Comparison of ENCODE assay signal across 17 cellular contexts in the genomic region with DNA sequence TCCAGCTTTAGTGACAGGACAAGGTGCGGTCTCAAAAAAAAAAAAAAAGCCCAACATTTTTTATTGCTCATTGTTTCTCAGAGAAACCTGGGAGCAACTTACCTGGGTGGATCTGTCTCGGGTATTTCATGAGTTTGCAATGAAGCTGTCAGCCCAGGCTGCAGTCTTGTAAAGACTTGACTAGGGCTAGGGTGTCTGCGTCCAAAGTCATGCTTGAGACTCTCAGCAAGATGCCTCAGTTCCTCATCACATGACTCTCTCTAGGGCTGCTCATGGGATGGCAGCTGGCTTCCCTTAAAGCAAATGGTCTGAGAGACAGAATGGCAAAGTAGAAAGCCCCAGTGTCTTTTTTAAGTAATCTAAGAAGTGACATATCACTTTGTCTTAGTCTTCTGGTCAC. TPM values are rescaled to one million over a fixed set of nuclear protein-coding genes. Genes with fewer than 3 reads are reported as not detected.
A peak's percentile ranks its signal among the peaks of the same experiment; 100 is the strongest.
DNase-seq lines count a peak whose midpoint lies in the region; ATAC-seq, FAIRE-seq and TF ChIP-seq lines count a peak whose summit lies in the region.
"Had no signal": no experiment of that assay in that cellular context is flagged by ENCODE, and none has a peak within 500 bp of the region (broad histone marks: within the 10 kb centered on the region; RNA-seq: fewer than 3 reads in every experiment).

No MANE protein-coding gene starts in this region.

- peaks cover 17 to 29% of the 10 kb centered on the region in 2 donors for H3K4me1 Mint-ChIP-seq in stimulated activated naive B cell treated with anti-CD40 and anti-IgM and Interleukin-4, amounts not matched to agents 10 μg/mL and 1 μg/mL and 100 μg/mL, for 72 hours

- H3K27me3 ChIP-seq in GM12878 (replicated peaks in 1 of 2; ENCODE audit: control insufficient read depth in 2 of 2, insufficient read depth in 2 of 2, low read length in 1 of 2) (no peaks in the 10 kb centered on the region), foreskin keratinocyte (no peaks in the 10 kb centered on the region)
- no peaks in the 10 kb centered on the region for H3K27me3 ChIP-seq in effector memory CD4-positive, alpha-beta T cell (replicated peaks; ENCODE audit: control insufficient read depth, insufficient read depth, low read length, poor library complexity, severe bottlenecking)
- H3K27me3 ChIP-seq: BLaER1 treated with 17β-estradiol and CSF1 and Interleukin-3, amounts not matched to agents 10 nM and 100 nM had no signal

- DNase-seq in GM12878 (ENCODE audit: low read depth, low spot score): no peak
- DNase-seq in foreskin keratinocyte: peak; percentile 40 to 76
- no peak for DNase-seq in stimulated activated naive B cell treated with anti-CD40 and anti-IgM and Interleukin-4, amounts not matched to agents 10 μg/mL and 1 μg/mL and 100 μg/mL, for 72 hours
- DNase-seq in effector memory CD4-positive, alpha-beta T cell: no peak
- DNase-seq in D721Med (ENCODE audit: insufficient read length, low spot score): no peak
- DNase-seq: ACHN; CD4-positive, CD25-positive, alpha-beta regulatory T cell; DMS153; DMS79 treated with DMSO at 0.1 percent for 48 hours; EL; HCEC 1CT; HFFc6 had no signal

- WGBS in GM12878 (ENCODE audit: insufficient coverage, insufficient replicate concordance, low lambda C conversion rate, missing lambda C conversion rate): 92% methylated on average over 3 of the region's 3 CpGs

- CTCF ChIA-PET in GM12878 (lab: Yijun Ruan, JAX): interaction anchor here (0.8 to 2.1 kb wide), 2 partner anchors 35 to 56 kb away, joined by 3 to 6 read pairs; no protein-coding TSS in a partner anchor

- no peaks in the 10 kb centered on the region for H3K27me3 Mint-ChIP-seq in stimulated activated naive B cell treated with anti-CD40 and anti-IgM and Interleukin-4, amounts not matched to agents 10 μg/mL and 1 μg/mL and 100 μg/mL, for 72 hours
- H3K27me3 Mint-ChIP-seq: CD4-positive, CD25-positive, alpha-beta regulatory T cell had no signal

- H3K27ac Mint-ChIP-seq in stimulated activated naive B cell treated with anti-CD40 and anti-IgM and Interleukin-4, amounts not matched to agents 10 μg/mL and 1 μg/mL and 100 μg/mL, for 72 hours: no peak overlapping the region
- H3K27ac Mint-ChIP-seq: HFFc6, IgD-negative memory B cell had no signal

- no peak for TF ChIP-seq RAD21 in GM12878 (IDR thresholded peaks at IDR 0.05; ENCODE audit: insufficient read depth, low read depth, low read length)

- no peak overlapping the region for H3K4me3 ChIP-seq in GM12878
- H3K4me3 ChIP-seq in effector memory CD4-positive, alpha-beta T cell (ENCODE audit: insufficient read depth, low read depth, low read length, poor library complexity, severe bottlenecking): no peak overlapping the region
- H3K4me3 ChIP-seq: BLaER1 treated with 17β-estradiol and CSF1 and Interleukin-3, amounts not matched to agents 10 nM and 100 nM had no signal

- H3K36me3 Mint-ChIP-seq in stimulated activated naive B cell treated with anti-CD40 and anti-IgM and Interleukin-4, amounts not matched to agents 10 μg/mL and 1 μg/mL and 100 μg/mL, for 72 hours: peaks cover 9 to 18% of the 10 kb centered on the region in 2 donors

- no TSS peak for BruUV-seq in GM12878 (replicated peaks; lab: Mats Ljungman, UMichigan)

- intact Hi-C loops in GM12878 (cut with micrococcal nuclease; ENCODE audit: unreplicated experiment): no loop called here

- no peak for FAIRE-seq in GM12878 (lab: Jason Lieb, UNC)
- FAIRE-seq in D721Med (lab: Jason Lieb, UNC): no peak
- FAIRE-seq: G401.6 had no signal

- H4K20me1 ChIP-seq in GM12878 (ENCODE audit: control insufficient read depth, insufficient read depth): no peaks in the 10 kb centered on the region

- POLR2A ChIA-PET in GM12878 (lab: Charles Lee): no interaction called here

- no peak for TF ChIP-seq EP300 in GM12878 (IDR thresholded peaks at IDR 0.05; ENCODE audit: borderline replicate concordance in 1 of 2, control insufficient read depth in 1 of 2, low read depth in 2 of 2, low read length in 2 of 2)

- no peak for TF ChIP-seq POLR2A in GM12878 (IDR thresholded peaks at IDR 0.05; ENCODE audit: low read depth, low read length)

- peaks cover 0 to 15% of the 10 kb centered on the region in 2 experiments; a peak in 2 of 4 replicates for H3K36me3 ChIP-seq in GM12878 (ENCODE audit: control insufficient read depth in 2 of 2, insufficient read depth in 2 of 2, low read length in 1 of 2)
- peaks cover 9% of the 10 kb centered on the region for H3K36me3 ChIP-seq in effector memory CD4-positive, alpha-beta T cell (ENCODE audit: control insufficient read depth, insufficient read depth, low read length)

- TF ChIP-seq CTCF in GM12878 (IDR thresholded peaks at IDR 0.05 in 2 of 3, conservative IDR thresholded peaks at IDR 0.05 in 1 of 3; ENCODE audit: control insufficient read depth in 2 of 3, extremely low read depth in 1 of 3, insufficient read depth in 1 of 3, low read depth in 3 of 3, low read length in 3 of 3) (no peak), foreskin keratinocyte (conservative IDR thresholded peaks at IDR 0.05) (no peak), D721Med (IDR thresholded peaks at IDR 0.05; ENCODE audit: insufficient read depth, missing control alignments) (no peak)

- no peaks in the 10 kb centered on the region for H3K9me3 Mint-ChIP-seq in stimulated activated naive B cell treated with anti-CD40 and anti-IgM and Interleukin-4, amounts not matched to agents 10 μg/mL and 1 μg/mL and 100 μg/mL, for 72 hours
- H3K9me3 Mint-ChIP-seq: CD4-positive, CD25-positive, alpha-beta regulatory T cell; HFFc6; IgD-negative memory B cell had no signal

- peaks cover 16% of the 10 kb centered on the region for H3K4me1 ChIP-seq in GM12878 (ENCODE audit: control insufficient read depth, insufficient read depth, low read length)
- H3K4me1 ChIP-seq in foreskin keratinocyte: no peaks in the 10 kb centered on the region
- no peaks in the 10 kb centered on the region for H3K4me1 ChIP-seq in effector memory CD4-positive, alpha-beta T cell (ENCODE audit: control insufficient read depth, insufficient read depth, low read length, poor library complexity, severe bottlenecking)

- in situ Hi-C loops in GM12878 (cut with MboI): no loop called here

- SMC1A ChIA-PET in GM12878 (lab: Charles Lee; ENCODE audit: uncharacterized antibody, unreplicated experiment): interaction anchor here (0.6 kb wide), 1 partner anchor 338 kb away, joined by 3 read pairs; no protein-coding TSS in a partner anchor

- no peak overlapping the region for H3K4me2 ChIP-seq in GM12878 (ENCODE audit: control insufficient read depth, insufficient read depth)

- no peak overlapping the region for H3K4me3 Mint-ChIP-seq in stimulated activated naive B cell treated with anti-CD40 and anti-IgM and Interleukin-4, amounts not matched to agents 10 μg/mL and 1 μg/mL and 100 μg/mL, for 72 hours
- H3K4me3 Mint-ChIP-seq: CD4-positive, CD25-positive, alpha-beta regulatory T cell; HFFc6; IgD-negative memory B cell had no signal

- no peak overlapping the region for H3K27ac ChIP-seq in GM12878 (ENCODE audit: control insufficient read depth, insufficient read depth)
- H3K27ac ChIP-seq in foreskin keratinocyte: no peak overlapping the region
- H3K27ac ChIP-seq in effector memory CD4-positive, alpha-beta T cell (ENCODE audit: insufficient read depth, low read length, poor library complexity, severe bottlenecking): no peak overlapping the region
- H3K27ac ChIP-seq: BLaER1 treated with 17β-estradiol and CSF1 and Interleukin-3, amounts not matched to agents 10 nM and 100 nM had no signal

- no peaks in the 10 kb centered on the region for H3K9me3 ChIP-seq in GM12878 (replicated peaks; ENCODE audit: control insufficient read depth, insufficient read depth, low read length)
- no peaks in the 10 kb centered on the region for H3K9me3 ChIP-seq in effector memory CD4-positive, alpha-beta T cell (ENCODE audit: control insufficient read depth, low read length)
- H3K9me3 ChIP-seq: BLaER1 treated with 17β-estradiol and CSF1 and Interleukin-3, amounts not matched to agents 10 nM and 100 nM had no signal

- H3K9ac ChIP-seq in GM12878 (ENCODE audit: control insufficient read depth, insufficient read depth, low read length): no peak overlapping the region
- H3K9ac ChIP-seq: BLaER1 treated with 17β-estradiol and CSF1 and Interleukin-3, amounts not matched to agents 10 nM and 100 nM had no signal

- peak; percentile 13 for ATAC-seq in GM19468 (IDR thresholded peaks at IDR 0.05; ENCODE audit: extremely low read depth, unreplicated experiment)
- peak; percentile 45 for ATAC-seq in GM12878
- ATAC-seq in foreskin keratinocyte: peak; percentile 24
- ATAC-seq in stimulated activated naive B cell treated with anti-CD40 and anti-IgM and Interleukin-4, amounts not matched to agents 10 μg/mL and 1 μg/mL and 100 μg/mL, for 72 hours (replicated peaks): peak; percentile 36 to 56
- ATAC-seq in GM19351 (IDR thresholded peaks at IDR 0.05; ENCODE audit: unreplicated experiment): no peak

- peaks cover 27% of the 10 kb centered on the region for H3K79me2 ChIP-seq in GM12878 (ENCODE audit: control insufficient read depth, insufficient read depth, low read length)

- no peak overlapping the region for H2AFZ ChIP-seq in GM12878 (ENCODE audit: control insufficient read depth, low read depth, low read length)

- RAD21 ChIA-PET in GM12878 (lab: Charles Lee; ENCODE audit: unreplicated experiment): no interaction called here

RNA-seq across cellular contexts. Expression of a gene that starts 8.1 kb away (rescaled TPM):
- total RNA-seq in GM12878 (2013; cell fraction: nucleolus; rRNA removed): 20.5 and 22.3 TPM in 2 replicates
- 19.3 and 23.7 TPM in 2 replicates for total RNA-seq in GM12878 (2014; rRNA removed)
- 23.5 and 24.6 TPM in 2 replicates for total RNA-seq in GM12878 (2014; rRNA removed; fragmentation: Illumina TruSeq; extraction: Trizol)
- 22.4 and 23.2 TPM in 2 replicates for total RNA-seq in GM12878 (2021)
- polyA plus RNA-seq in GM12878 (2011; ENCODE audit: low read depth): 6.1 TPM
- 24.1 and 42.8 TPM in 2 replicates for polyA plus RNA-seq in GM12878 (2011; rRNA removed)
- polyA plus RNA-seq in GM12878 (2011; cell fraction: cytosol; rRNA removed): 7.5 and 12.4 TPM in 2 replicates
- polyA plus RNA-seq in GM12878 (2011; cell fraction: nucleus; rRNA removed): 15.5 and 16.1 TPM in 2 replicates
- 11.0 and 11.9 TPM in 2 replicates for polyA plus RNA-seq in GM12878 (2012)
- 23.4 and 28.7 TPM in 2 replicates for polyA plus RNA-seq in GM12878 (2014; fragmentation: Illumina TruSeq; extraction: Trizol)
- polyA plus RNA-seq in GM12878 (2014; fragmentation: Nextera tagmentation; extraction: Ambion mirVana): 1 to 10 TPM; 7.6 to 8.4 TPM
- polyA plus RNA-seq in GM12878 (2014; rRNA removed): 14.7 and 16.3 TPM in 2 replicates
- polyA plus RNA-seq in GM12878 (2016; fragmentation: Nextera tagmentation; extraction: Ambion mirVana): 10 to 100 TPM; 25.1 to 25.6 TPM
- polyA minus RNA-seq in GM12878 (2011; rRNA and poly(A)+ RNA removed): 13.4 and 23.1 TPM in 2 replicates
- 7.9 and 9.1 TPM in 2 replicates for polyA minus RNA-seq in GM12878 (2011; cell fraction: cytosol; rRNA and poly(A)+ RNA removed)
- polyA minus RNA-seq in GM12878 (2011; cell fraction: nucleus; rRNA and poly(A)+ RNA removed): 5.0 and 7.0 TPM in 2 replicates
- total RNA-seq in foreskin keratinocyte: 13.6 and 14.4 TPM in 2 replicates
- polyA plus RNA-seq in foreskin keratinocyte: 3.9 and 4.5 TPM in 2 replicates

RNA-seq across cellular contexts. Expression of a gene that starts 8.2 kb away (rescaled TPM):
- 16.7 and 17.7 TPM in 2 replicates for total RNA-seq in GM12878 (2013; cell fraction: nucleolus; rRNA removed)
- total RNA-seq in GM12878 (2014; rRNA removed) (103 and 110 TPM in 2 replicates), GM12878 (2014; rRNA removed; fragmentation: Illumina TruSeq; extraction: Trizol) (170 and 175 TPM in 2 replicates), GM12878 (2021) (140 and 147 TPM in 2 replicates), foreskin keratinocyte (118 and 136 TPM in 2 replicates)
- 191 TPM for polyA plus RNA-seq in GM12878 (2011; ENCODE audit: low read depth)
- polyA plus RNA-seq in GM12878 (2011; rRNA removed) (257 and 338 TPM in 2 replicates), GM12878 (2014; fragmentation: Illumina TruSeq; extraction: Trizol) (534 and 796 TPM in 2 replicates), GM12878 (2014; fragmentation: Nextera tagmentation; extraction: Ambion mirVana) (1,000 to 10,000 TPM; 1,189 to 1,604 TPM), GM12878 (2014; rRNA removed) (375 and 439 TPM in 2 replicates), GM12878 (2016; fragmentation: Nextera tagmentation; extraction: Ambion mirVana) (100 to 1,000 TPM; 851 to 853 TPM), foreskin keratinocyte (280 and 291 TPM in 2 replicates)
- polyA plus RNA-seq in GM12878 (2011; cell fraction: cytosol; rRNA removed): 127 and 146 TPM in 2 replicates
- polyA plus RNA-seq in GM12878 (2011; cell fraction: nucleus; rRNA removed): 51.3 and 62.4 TPM in 2 replicates
- polyA plus RNA-seq in GM12878 (2012): 197 and 228 TPM in 2 replicates
- polyA minus RNA-seq in GM12878 (2011; rRNA and poly(A)+ RNA removed): 50.2 and 57.6 TPM in 2 replicates
- 13.4 and 27.2 TPM in 2 replicates for polyA minus RNA-seq in GM12878 (2011; cell fraction: cytosol; rRNA and poly(A)+ RNA removed)
- 13.3 and 17.8 TPM in 2 replicates for polyA minus RNA-seq in GM12878 (2011; cell fraction: nucleus; rRNA and poly(A)+ RNA removed)

Comparison
In these comparisons a context has a peak if more than half of its experiments do, and no peak if none do; other contexts are left out.
1. DNase-seq: peak in foreskin keratinocyte (2 of 2); none in GM12878 (single experiment), stimulated activated naive B cell treated with anti-CD40 and anti-IgM and Interleukin-4, amounts not matched to agents 10 μg/mL and 1 μg/mL and 100 μg/mL, for 72 hours (single experiment), effector memory CD4-positive, alpha-beta T cell (0 of 3) and D721Med (single experiment).